ENCODE assay signal across 14 cellular contexts in genomic region chr16:69626256-69626655, GRCh38.
A peak's percentile ranks its signal among the peaks of the same experiment; 100 is the strongest.
DNase-seq lines count a peak whose midpoint lies in the region; ATAC-seq and TF ChIP-seq lines count a peak whose summit lies in the region.
"Had no signal": no experiment of that assay in that cellular context is flagged by ENCODE, and none has a peak within 500 bp of the region (broad histone marks: within the 10 kb centered on the region; RNA-seq: fewer than 3 reads in every experiment).

No MANE protein-coding gene starts in this region.

- no peaks in the 10 kb centered on the region for H3K27me3 ChIP-seq in foreskin keratinocyte
- H3K27me3 ChIP-seq: testis had no signal

- ATAC-seq in foreskin keratinocyte: peak; percentile 73
- no peak for ATAC-seq in HG02588 (IDR thresholded peaks at IDR 0.05; ENCODE audit: unreplicated experiment)
- ATAC-seq: activated T-helper 17 cell treated with anti-CD3 and anti-CD28 coated beads, Interleukin-2, amount 50 U/mL, for 72 hours; left lobe of liver had no signal

- TF ChIP-seq CTCF in astrocyte of the spinal cord (IDR thresholded peaks at IDR 0.05; ENCODE audit: low read depth, low read length) (no peak), foreskin keratinocyte (conservative IDR thresholded peaks at IDR 0.05) (no peak)

- H3K27ac ChIP-seq in foreskin keratinocyte: no peak overlapping the region
- H3K27ac ChIP-seq: testis had no signal

- peak; percentile 3 for DNase-seq in Daoy (ENCODE audit: low read depth)
- peak; percentile 9 for DNase-seq in HS-5 (ENCODE audit: low read depth)
- DNase-seq in astrocyte of the spinal cord (ENCODE audit: low read depth, low spot score): peak; percentile 17
- DNase-seq in foreskin keratinocyte: peak; percentile 27 to 54
- DNase-seq in OCI-M1 (lab: John Stamatoyannopoulos, UW): no peak
- DNase-seq in NCI-H82 (lab: John Stamatoyannopoulos, UW): no peak
- no peak for DNase-seq in NCI-H82 treated with DMSO at 0.1 percent for 48 hours (lab: John Stamatoyannopoulos, UW; ENCODE audit: unreplicated experiment)
- DNase-seq: anterior cingulate cortex; KBM-7; stimulated activated CD4-positive, alpha-beta T cell treated with anti-CD3 and anti-CD28 coated beads, Interleukin-4, amount 100 ng/mL, for 1 hour; testis had no signal

- peaks cover 18% of the 10 kb centered on the region for H3K4me1 ChIP-seq in foreskin keratinocyte
- H3K4me1 ChIP-seq: testis had no signal

- in situ Hi-C loops in astrocyte of the spinal cord (cut with HindIII; ENCODE audit: low sequenced_read_pairs): no loop called here

- H3K4me3 ChIP-seq in astrocyte of the spinal cord (ENCODE audit: low read depth, low read length): no peak overlapping the region
- H3K4me3 ChIP-seq: testis had no signal

Comparison
In these comparisons a context has a peak if more than half of its experiments do, and no peak if none do; other contexts are left out.
1. DNase-seq: peak in Daoy (single experiment), HS-5 (single experiment), astrocyte of the spinal cord (single experiment) and foreskin keratinocyte (2 of 2); none in OCI-M1 (single experiment), NCI-H82 (single experiment) and NCI-H82 treated with DMSO at 0.1 percent for 48 hours (single experiment).